Comparison of ENCODE assay signal across 8 cellular contexts in the genomic region with DNA sequence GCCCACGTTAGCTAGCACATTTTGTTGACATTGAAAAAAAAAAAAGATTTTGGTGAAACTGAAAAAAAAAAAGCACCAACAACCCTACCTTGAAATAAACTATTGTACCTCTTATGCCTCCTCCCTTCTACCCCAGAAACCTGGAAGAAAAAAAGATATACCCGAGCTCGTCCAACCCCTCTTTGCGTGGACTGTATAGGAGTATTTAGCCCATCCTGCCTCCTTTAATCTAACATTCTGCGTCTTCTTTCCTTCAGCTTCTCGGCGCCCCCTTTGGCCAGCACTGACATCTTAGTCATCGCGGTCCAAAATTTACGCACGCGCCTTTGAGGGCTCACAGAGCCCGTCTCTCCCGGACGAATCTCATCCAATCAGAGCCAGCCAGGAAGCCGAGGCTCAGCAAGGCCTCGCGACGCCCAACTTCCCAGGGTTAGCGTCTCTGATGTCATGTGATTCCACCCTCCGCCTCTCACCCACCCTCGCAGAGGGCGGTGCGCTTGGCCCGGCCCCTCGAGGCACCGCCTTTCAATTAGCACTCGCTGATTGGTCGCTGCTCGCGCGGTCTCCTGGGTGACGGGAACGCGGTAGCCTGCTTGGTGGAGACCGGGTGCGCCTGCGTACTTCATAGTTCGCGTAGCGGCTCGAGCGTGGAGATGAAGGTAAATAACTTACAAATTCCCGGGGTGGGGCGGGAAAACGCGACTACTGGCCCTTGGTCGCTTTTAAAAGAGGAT. TPM values are rescaled to one million over a fixed set of nuclear protein-coding genes. Genes with fewer than 3 reads are reported as not detected.
A peak's percentile ranks its signal among the peaks of the same experiment; 100 is the strongest.
DNase-seq lines count a peak whose midpoint lies in the region; ATAC-seq and TF ChIP-seq lines count a peak whose summit lies in the region.

TSS of gene WDR19 (plus strand) at position 625 of the 734 bp plus-strand sequence. CDS start at position 654, 29 bp downstream.

- H3K27ac Mint-ChIP-seq in activated naive CD8-positive, alpha-beta T cell treated with anti-CD3 and anti-CD28 coated beads for 36 hours: no peak within 1 kb of the TSS
- H3K27ac Mint-ChIP-seq in glutamatergic neuron (ENCODE audit: unreplicated experiment): no peak within 1 kb of the TSS

- no peaks in the 10 kb centered on the region for H4K20me1 ChIP-seq in osteoblast (ENCODE audit: insufficient read depth, low read length)

- H3K4me2 ChIP-seq in osteoblast (ENCODE audit: insufficient read depth, low read length): peak within 1 kb of the TSS; percentile 99

- WGBS in thymus: under 1% methylated on average over 48 of the region's 48 CpGs

- H3K4me3 ChIP-seq in osteoblast (ENCODE audit: insufficient read depth, low read length) (peak within 1 kb of the TSS; percentile 99), thymus (ENCODE audit: low read length) (peak within 1 kb of the TSS; percentile 61)

- H3K27me3 ChIP-seq in osteoblast (ENCODE audit: insufficient read depth, low read length) (no peaks in the 10 kb centered on the region), thymus (ENCODE audit: control insufficient read depth, insufficient read depth) (peaks cover 4% of the 10 kb centered on the region)

- H3K36me3 Mint-ChIP-seq in activated naive CD8-positive, alpha-beta T cell treated with anti-CD3 and anti-CD28 coated beads for 36 hours: peaks cover 2% of the 10 kb centered on the region
- no peaks in the 10 kb centered on the region for H3K36me3 Mint-ChIP-seq in glutamatergic neuron (ENCODE audit: unreplicated experiment)

- H3K4me3 Mint-ChIP-seq in activated naive CD8-positive, alpha-beta T cell treated with anti-CD3 and anti-CD28 coated beads for 36 hours: no peak within 1 kb of the TSS
- no peak within 1 kb of the TSS for H3K4me3 Mint-ChIP-seq in glutamatergic neuron (ENCODE audit: unreplicated experiment)

- peaks cover 9% of the 10 kb centered on the region for H3K79me2 ChIP-seq in osteoblast (ENCODE audit: insufficient read depth, low read length)

- H3K4me1 Mint-ChIP-seq in activated naive CD8-positive, alpha-beta T cell treated with anti-CD3 and anti-CD28 coated beads for 36 hours: peaks cover 2% of the 10 kb centered on the region
- H3K4me1 Mint-ChIP-seq in glutamatergic neuron (ENCODE audit: low read depth, unreplicated experiment): peaks cover 5% of the 10 kb centered on the region

- peak within 1 kb of the TSS; percentile 100 for H2AFZ ChIP-seq in osteoblast (ENCODE audit: low read length)

- H3K9me3 Mint-ChIP-seq in activated naive CD8-positive, alpha-beta T cell treated with anti-CD3 and anti-CD28 coated beads for 36 hours: no peaks in the 10 kb centered on the region
- no peaks in the 10 kb centered on the region for H3K9me3 Mint-ChIP-seq in glutamatergic neuron (ENCODE audit: unreplicated experiment)

- ATAC-seq in HG02588 (IDR thresholded peaks at IDR 0.05; ENCODE audit: unreplicated experiment) (peak; percentile 99), SK-N-SH treated with all-trans-retinoic acid at 6 μM for 48 hours (peak; percentile 99)

- peaks cover 8% of the 10 kb centered on the region for H3K27me3 Mint-ChIP-seq in activated naive CD8-positive, alpha-beta T cell treated with anti-CD3 and anti-CD28 coated beads for 36 hours
- H3K27me3 Mint-ChIP-seq in glutamatergic neuron (ENCODE audit: unreplicated experiment): no peaks in the 10 kb centered on the region

- H3K27ac ChIP-seq in osteoblast (ENCODE audit: low read depth, low read length) (peak within 1 kb of the TSS; percentile 75), thymus (ENCODE audit: low read depth) (no peak within 1 kb of the TSS)

- TF ChIP-seq CTCF in GM10266 (IDR thresholded peaks at IDR 0.05; ENCODE audit: control insufficient read depth, insufficient read depth, low read depth, missing control alignments): peak; percentile 50
- peak; percentile 61 for TF ChIP-seq CTCF in glutamatergic neuron (IDR thresholded peaks at IDR 0.05; ENCODE audit: partially characterized antibody, unreplicated experiment)
- peak; percentile 48 for TF ChIP-seq CTCF in osteoblast (IDR thresholded peaks at IDR 0.05; ENCODE audit: extremely low read depth, low read depth, low read length)

- H3K36me3 ChIP-seq in osteoblast (ENCODE audit: insufficient read depth, low read length) (peaks cover 6% of the 10 kb centered on the region), thymus (ENCODE audit: control insufficient read depth, insufficient read depth) (no peaks in the 10 kb centered on the region)

- H3K9me3 ChIP-seq in osteoblast (ENCODE audit: low read depth, low read length) (no peaks in the 10 kb centered on the region), thymus (ENCODE audit: control insufficient read depth) (no peaks in the 10 kb centered on the region)

- DNase-seq in GM10266 (ENCODE audit: extremely low spot score) (peak; percentile 92), NCI-H1092 (lab: John Stamatoyannopoulos, UW) (peak; percentile 99), glutamatergic neuron (peak; percentile 98), osteoblast (ENCODE audit: insufficient read length, low spot score, missing footprints) (peak; percentile 95)
- DNase-seq in activated naive CD8-positive, alpha-beta T cell treated with anti-CD3 and anti-CD28 coated beads for 36 hours: peak; percentile 99

- H3K4me1 ChIP-seq in osteoblast (ENCODE audit: insufficient read depth, low read length): peaks cover 8% of the 10 kb centered on the region
- no peaks in the 10 kb centered on the region for H3K4me1 ChIP-seq in thymus (ENCODE audit: control insufficient read depth, insufficient read depth, low read length)

TF ChIP-seq in SK-N-SH treated with all-trans-retinoic acid at 6 μM for 48 hours, 23 proteins besides CTCF, POLR2A, EP300 and RAD21:
- 0 out of 2 replicates have a peak, but pooled peaks have one; percentile 24 for TF ChIP-seq ZFP3 (CRISPR knock-in tag; IDR thresholded peaks at IDR 0.05)
- no peak for TF ChIP-seq RARB (CRISPR knock-in tag; IDR thresholded peaks at IDR 0.05)

RNA-seq across cellular contexts. Expression of gene WDR19, which starts in this region (rescaled TPM):
- 10 to 100 TPM; 11.0 to 14.1 TPM for total RNA-seq in activated naive CD8-positive, alpha-beta T cell treated with anti-CD3 and anti-CD28 coated beads for 36 hours
- total RNA-seq in glutamatergic neuron (ENCODE audit: unreplicated experiment) (48.6 TPM), osteoblast (47.0 and 57.8 TPM in 2 replicates)
- 84.4 TPM for polyA plus RNA-seq in thymus
